ENCODE assay signal across 25 cellular contexts in genomic region chr10:106493166-106493565, GRCh38.
"Had no signal": no experiment of that assay in that cellular context is flagged by ENCODE, and none has a peak within 500 bp of the region (broad histone marks: within the 10 kb centered on the region; RNA-seq: fewer than 3 reads in every experiment).

No MANE protein-coding gene starts in this region.

- H3K36me3 Mint-ChIP-seq: activated naive CD8-positive, alpha-beta T cell had no signal

- H3K27me3 Mint-ChIP-seq: activated B cell treated with CpG ODN at 0.5 μM for 24 hours; activated CD8-positive, alpha-beta T cell treated with anti-CD3 and anti-CD28 coated beads for 36 hours; activated naive CD8-positive, alpha-beta T cell; activated T-helper 17 cell treated with anti-CD3 and anti-CD28 coated beads, Interleukin-2, amount 50 U/mL, for 72 hours; T-helper 17 cell had no signal

- H3K27ac Mint-ChIP-seq: activated B cell treated with CpG ODN at 0.5 μM for 24 hours; activated CD8-positive, alpha-beta T cell treated with anti-CD3 and anti-CD28 coated beads for 36 hours; activated naive CD8-positive, alpha-beta T cell; activated T-helper 17 cell treated with anti-CD3 and anti-CD28 coated beads, Interleukin-2, amount 50 U/mL, for 72 hours; T-helper 17 cell; T-helper 2 cell treated with Interferon-gamma antibody and Interleukin-4, amounts not matched to agents 5 μg/mL and 100 μg/mL, for 36 hours had no signal

- H3K36me3 ChIP-seq: brain microvascular endothelial cell, WERI-Rb-1 had no signal

- DNase-seq: activated B cell treated with CpG ODN at 0.5 μM for 24 hours; activated CD4-positive, alpha-beta T cell treated with anti-CD3 and anti-CD28 coated beads for 48 hours; activated CD4-positive, alpha-beta T cell treated with anti-CD3 and anti-CD28 coated beads, Interleukin-2, amount 50 U/mL, for 1 hour; activated CD4-positive, alpha-beta T cell treated with anti-CD3 and anti-CD28 coated beads, Interleukin-2, amount 50 U/mL, for 48 hours; activated CD8-positive, alpha-beta memory T cell treated with anti-CD3 and anti-CD28 coated beads for 24 hours; activated CD8-positive, alpha-beta T cell treated with anti-CD3 and anti-CD28 coated beads for 36 hours; activated effector memory CD4-positive, alpha-beta T cell treated with Interleukin-2 at 50 U/mL for 16 hours; activated gamma-delta T cell treated with Interleukin-2 at 50 U/mL for 16 hours; activated naive CD4-positive, alpha-beta T cell treated with anti-CD3 and anti-CD28 coated beads, Interleukin-2, amount 50 U/mL, for 16 hours; activated naive CD4-positive, alpha-beta T cell treated with Interleukin-2 at 50 U/mL for 16 hours; activated T-cell treated with anti-CD3 and anti-CD28 coated beads, Interleukin-2, amount 50 U/mL, for 4 hours; amniotic stem cell; brain microvascular endothelial cell; effector CD8-positive, alpha-beta T cell; foreskin fibroblast; head of caudate nucleus; T-helper 1 cell; T-helper 17 cell; T1000; WERI-Rb-1 had no signal

- ATAC-seq: activated CD4-positive, CD25-positive, alpha-beta regulatory T cell treated with anti-CD3 and anti-CD28 coated beads, Interleukin-2, amount 50 U/mL, for 24 hours; activated CD8-positive, alpha-beta T cell treated with anti-CD3 and anti-CD28 coated beads for 36 hours; activated T-cell treated with anti-CD3 and anti-CD28 coated beads, Interleukin-2, amount 50 U/mL, for 4 hours; activated T-helper 17 cell treated with anti-CD3 and anti-CD28 coated beads, Interleukin-2, amount 50 U/mL, for 72 hours; esophagus mucosa; T-helper 17 cell had no signal

- H3K4me3 Mint-ChIP-seq: activated B cell treated with CpG ODN at 0.5 μM for 24 hours; activated CD8-positive, alpha-beta T cell treated with anti-CD3 and anti-CD28 coated beads for 36 hours; activated naive CD8-positive, alpha-beta T cell; activated T-cell treated with anti-CD3 and anti-CD28 coated beads, Interleukin-2, amount 50 U/mL, for 4 hours; activated T-helper 17 cell treated with anti-CD3 and anti-CD28 coated beads, Interleukin-2, amount 50 U/mL, for 72 hours; T-helper 17 cell; T-helper 2 cell treated with Interferon-gamma antibody and Interleukin-4, amounts not matched to agents 5 μg/mL and 100 μg/mL, for 36 hours had no signal

- H3K27ac ChIP-seq: brain microvascular endothelial cell, WERI-Rb-1 had no signal

- H3K4me1 Mint-ChIP-seq: activated B cell treated with CpG ODN at 0.5 μM for 24 hours; activated T-helper 17 cell treated with anti-CD3 and anti-CD28 coated beads, Interleukin-2, amount 50 U/mL, for 72 hours; T-helper 17 cell had no signal

- H3K27me3 ChIP-seq: brain microvascular endothelial cell had no signal

- H3K9me3 Mint-ChIP-seq: activated CD8-positive, alpha-beta T cell treated with anti-CD3 and anti-CD28 coated beads for 36 hours had no signal
